Comparison of ENCODE assay signal across 8 cellular contexts in the genomic region with DNA sequence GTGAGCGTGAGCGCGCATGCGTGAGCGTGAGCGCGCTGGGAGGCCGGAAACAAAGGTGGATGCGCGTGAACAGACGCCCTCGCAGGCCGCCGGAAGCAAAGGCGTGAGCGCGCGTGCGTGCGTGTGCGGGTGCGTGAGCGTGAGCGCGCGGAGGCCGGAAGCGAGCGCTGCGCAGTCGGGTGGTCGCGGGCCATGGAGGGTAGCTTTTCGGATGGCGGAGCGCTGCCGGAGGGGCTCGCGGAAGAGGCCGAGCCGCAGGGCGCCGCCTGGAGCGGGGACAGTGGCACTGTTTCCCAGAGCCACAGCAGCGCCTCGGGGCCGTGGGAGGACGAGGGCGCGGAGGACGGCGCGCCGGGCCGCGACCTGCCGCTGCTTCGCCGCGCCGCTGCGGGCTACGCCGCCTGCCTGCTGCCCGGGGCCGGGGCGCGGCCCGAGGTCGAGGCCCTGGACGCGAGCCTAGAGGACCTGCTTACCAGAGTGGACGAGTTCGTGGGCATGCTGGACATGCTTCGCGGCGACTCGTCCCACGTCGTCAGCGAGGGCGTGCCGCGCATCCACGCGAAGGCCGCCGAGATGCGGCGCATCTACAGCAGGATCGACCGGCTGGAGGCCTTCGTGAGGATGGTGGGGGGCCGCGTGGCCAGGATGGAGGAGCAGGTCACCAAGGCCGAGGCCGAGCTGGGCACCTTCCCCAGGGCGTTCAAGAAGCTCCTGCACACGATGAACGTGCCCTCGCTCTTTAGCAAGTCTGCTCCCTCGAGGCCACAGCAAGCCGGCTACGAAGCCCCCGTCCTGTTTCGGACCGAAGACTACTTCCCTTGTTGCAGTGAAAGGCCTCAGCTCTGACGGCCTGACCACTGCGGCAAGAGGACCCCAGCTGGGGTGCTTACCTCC. TPM values are rescaled to one million over a fixed set of nuclear protein-coding genes. Genes with fewer than 3 reads are reported as not detected.
DNase-seq lines count a peak whose midpoint lies in the region; ATAC-seq and TF ChIP-seq lines count a peak whose summit lies in the region.

A gene with protein sequence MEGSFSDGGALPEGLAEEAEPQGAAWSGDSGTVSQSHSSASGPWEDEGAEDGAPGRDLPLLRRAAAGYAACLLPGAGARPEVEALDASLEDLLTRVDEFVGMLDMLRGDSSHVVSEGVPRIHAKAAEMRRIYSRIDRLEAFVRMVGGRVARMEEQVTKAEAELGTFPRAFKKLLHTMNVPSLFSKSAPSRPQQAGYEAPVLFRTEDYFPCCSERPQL (plus strand): TSS at position 157 of the 894 bp plus-strand sequence. CDS start 36 bp downstream, at position 193.

- H3F3A ChIP-seq in DOHH2 (ENCODE audit: control insufficient read depth, insufficient read depth) = peaks cover 3% of the 10 kb centered on the region; the same call in 1 of the 2 replicates

- H3K4me1 ChIP-seq in DOHH2 (ENCODE audit: control insufficient read depth, low read length) = peaks cover 27% of the 10 kb centered on the region

- peaks cover 38% of the 10 kb centered on the region for H3K27me3 Mint-ChIP-seq in nephron progenitor cell (ENCODE audit: low read depth, poor library complexity)
- H3K27me3 Mint-ChIP-seq in stimulated activated naive CD8-positive, alpha-beta T cell treated with anti-CD3 and anti-CD28 coated beads, Interleukin-15, Interleukin-2, amounts not matched to agents 100 ng/mL and 50 ng/mL, for 24 hours = no peaks in the 10 kb centered on the region

- peak within 1 kb of the TSS; percentile 86 for H3K4me3 ChIP-seq in DOHH2 (ENCODE audit: low read length)
- peak within 1 kb of the TSS; percentile 95 for H3K4me3 ChIP-seq in fibroblast of the aortic adventitia (ENCODE audit: low read depth, low read length)

- ATAC-seq in GM21786 (IDR thresholded peaks at IDR 0.05; ENCODE audit: unreplicated experiment) = peak; percentile 84

- no peaks in the 10 kb centered on the region for H3K9me3 ChIP-seq in DOHH2 (ENCODE audit: control insufficient read depth, insufficient read depth, low read length)
- no peaks in the 10 kb centered on the region for H3K9me3 ChIP-seq in KOPT-K1 (ENCODE audit: insufficient read depth, low read length, poor library complexity, severe bottlenecking)

- peaks cover 32% of the 10 kb centered on the region for H3K4me1 Mint-ChIP-seq in nephron progenitor cell
- H3K4me1 Mint-ChIP-seq in stimulated activated naive CD8-positive, alpha-beta T cell treated with anti-CD3 and anti-CD28 coated beads, Interleukin-15, Interleukin-2, amounts not matched to agents 100 ng/mL and 50 ng/mL, for 24 hours (ENCODE audit: low read depth) = peaks cover 37% of the 10 kb centered on the region

- no peak for TF ChIP-seq CTCF in DOHH2 (IDR thresholded peaks at IDR 0.05; ENCODE audit: low read depth, low read length, poor library complexity, severe bottlenecking)
- TF ChIP-seq CTCF in RWPE1 (conservative IDR thresholded peaks at IDR 0.05; ENCODE audit: low read depth) = no peak
- no peak for TF ChIP-seq CTCF in fibroblast of the aortic adventitia (IDR thresholded peaks at IDR 0.05; ENCODE audit: insufficient read depth, low read length)
- no peak for TF ChIP-seq CTCF in nephron progenitor cell (IDR thresholded peaks at IDR 0.05)

- H3K4me2 ChIP-seq in DOHH2 (ENCODE audit: low read length) = peak within 1 kb of the TSS; percentile 78

- CTCF ChIA-PET in RWPE1 (lab: Yijun Ruan, JAX) = interaction anchor here (0.6 to 1.4 kb wide), 5 partner anchors 14 to 239 kb away, joined by 3 to 4 read pairs (median 4); no protein-coding TSS in a partner anchor

- H3K36me3 Mint-ChIP-seq in nephron progenitor cell (ENCODE audit: low read depth) = peaks cover 6% of the 10 kb centered on the region
- H3K36me3 Mint-ChIP-seq in stimulated activated naive CD8-positive, alpha-beta T cell treated with anti-CD3 and anti-CD28 coated beads, Interleukin-15, Interleukin-2, amounts not matched to agents 100 ng/mL and 50 ng/mL, for 24 hours (ENCODE audit: low read depth) = peaks cover 4% of the 10 kb centered on the region

- peaks cover 17% of the 10 kb centered on the region for H3K36me3 ChIP-seq in DOHH2 (ENCODE audit: control insufficient read depth, low read length)
- H3K36me3 ChIP-seq in KOPT-K1 (ENCODE audit: insufficient read depth, low read length) = no peaks in the 10 kb centered on the region

- peak within 1 kb of the TSS; percentile 86 for H3K4me3 Mint-ChIP-seq in nephron progenitor cell
- peak within 1 kb of the TSS; percentile 91 for H3K4me3 Mint-ChIP-seq in stimulated activated naive CD8-positive, alpha-beta T cell treated with anti-CD3 and anti-CD28 coated beads, Interleukin-15, Interleukin-2, amounts not matched to agents 100 ng/mL and 50 ng/mL, for 24 hours

- DNase-seq in RWPE1 (ENCODE audit: low spot score) = peak; percentile 85
- DNase-seq in activated T-helper 9 cell treated with anti-CD3 and anti-CD28 coated beads, Interleukin-2, amount 50 U/mL, for 16 hours (ENCODE audit: low read depth) = peak; percentile 82
- peak; percentile 92 for DNase-seq in fibroblast of the aortic adventitia (ENCODE audit: low read depth)
- DNase-seq in nephron progenitor cell = peak; percentile 86

- H3K9me2 ChIP-seq in DOHH2 (replicated peaks; ENCODE audit: control insufficient read depth, low read length) = no peaks in the 10 kb centered on the region

- H3K27ac ChIP-seq in DOHH2 (ENCODE audit: low read depth, low read length) = peak within 1 kb of the TSS; percentile 56
- peak within 1 kb of the TSS; percentile 77 for H3K27ac ChIP-seq in KOPT-K1 (ENCODE audit: low read depth, low read length, poor library complexity, severe bottlenecking)
- H3K27ac ChIP-seq in RWPE1 = peak within 1 kb of the TSS; percentile 90

- H3K27me3 ChIP-seq in DOHH2 (ENCODE audit: control insufficient read depth, low read length) = no peaks in the 10 kb centered on the region

- POLR2A ChIA-PET in RWPE1 (lab: Yijun Ruan, JAX; ENCODE audit: low non-redundant PET) = no interaction called here

- peaks cover 8% of the 10 kb centered on the region; the same call in 1 of the 2 replicates for H4K20me1 ChIP-seq in DOHH2 (ENCODE audit: control insufficient read depth, insufficient read depth, low read depth, low read length)

- peak within 1 kb of the TSS; percentile 77 for H3K27ac Mint-ChIP-seq in nephron progenitor cell
- H3K27ac Mint-ChIP-seq in stimulated activated naive CD8-positive, alpha-beta T cell treated with anti-CD3 and anti-CD28 coated beads, Interleukin-15, Interleukin-2, amounts not matched to agents 100 ng/mL and 50 ng/mL, for 24 hours = peak within 1 kb of the TSS; percentile 97

- H3K9me3 Mint-ChIP-seq in nephron progenitor cell = peaks cover 33% of the 10 kb centered on the region
- H3K9me3 Mint-ChIP-seq in stimulated activated naive CD8-positive, alpha-beta T cell treated with anti-CD3 and anti-CD28 coated beads, Interleukin-15, Interleukin-2, amounts not matched to agents 100 ng/mL and 50 ng/mL, for 24 hours = no peaks in the 10 kb centered on the region

- peaks cover 31% of the 10 kb centered on the region for H3K79me2 ChIP-seq in DOHH2 (ENCODE audit: control insufficient read depth, low read length)

RNA-seq across cellular contexts. Expression of the gene that starts here (rescaled TPM):
- 5.4 and 7.0 TPM in 2 replicates for total RNA-seq in fibroblast of the aortic adventitia (ENCODE audit: low replicate concordance)

Comparison
In these comparisons a context has a peak if more than half of its experiments do, and no peak if none do; other contexts are left out.
1. Peak in every context shown above with its lines: DNase-seq, ATAC-seq, H3K4me3 ChIP-seq and H3K27ac ChIP-seq.